Comparison of ENCODE assay signal across 12 cellular contexts in genomic region chr5:115579747-115580173, GRCh38. TPM values are rescaled to one million over a fixed set of nuclear protein-coding genes. Genes with fewer than 3 reads are reported as not detected.
DNase-seq lines count a peak whose midpoint lies in the region; ATAC-seq and TF ChIP-seq lines count a peak whose summit lies in the region.
"Had no signal": no experiment of that assay in that cellular context is flagged by ENCODE, and none has a peak within 500 bp of the region (broad histone marks: within the 10 kb centered on the region; RNA-seq: fewer than 3 reads in every experiment).

No MANE protein-coding gene starts in this region.

- TF ChIP-seq CTCF in foreskin keratinocyte (conservative IDR thresholded peaks at IDR 0.05): no peak

- ATAC-seq in GM18517 (IDR thresholded peaks at IDR 0.05; ENCODE audit: unreplicated experiment) (peak; percentile 63), GM21717 (IDR thresholded peaks at IDR 0.05; ENCODE audit: unreplicated experiment) (peak; percentile 42), HG03354 (IDR thresholded peaks at IDR 0.05; ENCODE audit: poor library complexity, severe bottlenecking, unreplicated experiment) (peak; percentile 76), foreskin keratinocyte (peak; percentile 61)

- H3K4me1 ChIP-seq in foreskin keratinocyte: peaks cover 7% of the 10 kb centered on the region

- DNase-seq in foreskin keratinocyte (peak in 1 of 2 donors; percentile 47), kidney glomerular epithelial cell (lab: John Stamatoyannopoulos, UW) (no peak), NCI-H1105 (lab: John Stamatoyannopoulos, UW) (no peak), NCI-H2227 (lab: John Stamatoyannopoulos, UW; ENCODE audit: unreplicated experiment) (no peak)
- no peak for DNase-seq in activated CD8-positive, alpha-beta memory T cell treated with anti-CD3 and anti-CD28 coated beads for 24 hours
- DNase-seq: activated gamma-delta T cell; NCI-H226; stimulated activated CD8-positive, alpha-beta memory T cell treated with anti-CD3 and anti-CD28 coated beads, Interleukin-4, amount 100 ng/mL, for 48 hours had no signal

- H3K27me3 ChIP-seq in foreskin keratinocyte: no peaks in the 10 kb centered on the region

- no peak overlapping the region for H3K27ac ChIP-seq in foreskin keratinocyte
- H3K27ac ChIP-seq: HL-60 had no signal

RNA-seq across cellular contexts. Expression of gene TICAM2, which starts 22.5 kb away (rescaled TPM):
- total RNA-seq in foreskin keratinocyte: 1.2 and 1.4 TPM in 2 replicates
- polyA plus RNA-seq in foreskin keratinocyte: 2.0 and 2.5 TPM in 2 replicates

RNA-seq across cellular contexts. Expression of gene FEM1C, which starts 35.2 kb away (rescaled TPM):
- 11.0 and 11.8 TPM in 2 replicates for total RNA-seq in foreskin keratinocyte
- polyA plus RNA-seq in foreskin keratinocyte: 2.8 and 3.4 TPM in 2 replicates

RNA-seq across cellular contexts. Expression of gene TMED7, which starts 46.1 kb away (rescaled TPM):
- 92.7 and 104 TPM in 2 replicates for total RNA-seq in foreskin keratinocyte
- polyA plus RNA-seq in foreskin keratinocyte: 33.2 and 34.6 TPM in 2 replicates
